Comparison of ENCODE assay signal across 17 cellular contexts in genomic region chr4:159160242-159160641, GRCh38. TPM values are rescaled to one million over a fixed set of nuclear protein-coding genes. Genes with fewer than 3 reads are reported as not detected.
DNase-seq lines count a peak whose midpoint lies in the region; ATAC-seq, FAIRE-seq and TF ChIP-seq lines count a peak whose summit lies in the region.
"Had no signal": no experiment of that assay in that cellular context is flagged by ENCODE, and none has a peak within 500 bp of the region (broad histone marks: within the 10 kb centered on the region; RNA-seq: fewer than 3 reads in every experiment).

No MANE protein-coding gene starts in this region.

- no peaks in the 10 kb centered on the region for H3K27me3 Mint-ChIP-seq in stimulated activated naive B cell treated with anti-CD40 and anti-IgM and Interleukin-4, amounts not matched to agents 10 μg/mL and 1 μg/mL and 100 μg/mL, for 72 hours

- ATAC-seq in stimulated activated naive B cell treated with anti-CD40 and anti-IgM and Interleukin-4, amounts not matched to agents 10 μg/mL and 1 μg/mL and 100 μg/mL, for 72 hours (replicated peaks): no peak
- ATAC-seq in HG02840 (IDR thresholded peaks at IDR 0.05; ENCODE audit: low FRiP score, unreplicated experiment): no peak
- ATAC-seq in sciatic nerve: no peak

- DNase-seq in AG20443 (ENCODE audit: low spot score) (peak; percentile 25), GM19239 (ENCODE audit: insufficient read length, low spot score) (no peak), dedifferentiated amniotic fluid mesenchymal stem cell (ENCODE audit: extremely low spot score) (peak; percentile 67), fibroblast of villous mesenchyme (ENCODE audit: low read depth) (peak; percentile 25), sciatic nerve (ENCODE audit: low spot score) (no peak)
- DNase-seq in stimulated activated naive B cell treated with anti-CD40 and anti-IgM and Interleukin-4, amounts not matched to agents 10 μg/mL and 1 μg/mL and 100 μg/mL, for 72 hours: no peak
- no peak for DNase-seq in stimulated activated CD4-positive, alpha-beta T cell treated with anti-CD3 and anti-CD28 coated beads, Interleukin-1b, Interleukin-23, amount 100 ng/mL, for 48 hours
- DNase-seq: DMS 273 treated with DMSO at 0.1 percent for 48 hours, H7, IMR-90, Karpas-422, MG63, NCI-H1092 treated with DMSO at 0.1 percent for 48 hours, NCI-H187 treated with DMSO at 0.1 percent for 48 hours had no signal

- intact Hi-C loops in sciatic nerve (cut with DNase I): no loop called here

- H3K9me3 Mint-ChIP-seq in stimulated activated naive B cell treated with anti-CD40 and anti-IgM and Interleukin-4, amounts not matched to agents 10 μg/mL and 1 μg/mL and 100 μg/mL, for 72 hours: no peaks in the 10 kb centered on the region
- H3K9me3 Mint-ChIP-seq: CD14-positive monocyte had no signal

- H3K4me1 Mint-ChIP-seq in stimulated activated naive B cell treated with anti-CD40 and anti-IgM and Interleukin-4, amounts not matched to agents 10 μg/mL and 1 μg/mL and 100 μg/mL, for 72 hours: peaks cover 11 to 12% of the 10 kb centered on the region in 2 donors

- peak; percentile 4 for FAIRE-seq in GM19239 (lab: Jason Lieb, UNC)

- H3K27ac Mint-ChIP-seq in stimulated activated naive B cell treated with anti-CD40 and anti-IgM and Interleukin-4, amounts not matched to agents 10 μg/mL and 1 μg/mL and 100 μg/mL, for 72 hours: no peak overlapping the region
- H3K27ac Mint-ChIP-seq: CD14-positive monocyte had no signal

- no peak for TF ChIP-seq CTCF in fibroblast of villous mesenchyme (IDR thresholded peaks at IDR 0.05; ENCODE audit: insufficient read depth, low read depth, low read length)

- no peak overlapping the region for H3K4me3 ChIP-seq in fibroblast of villous mesenchyme (ENCODE audit: low read depth, low read length)
- H3K4me3 ChIP-seq: MG63, SJSA1 had no signal

- H3K36me3 Mint-ChIP-seq in stimulated activated naive B cell treated with anti-CD40 and anti-IgM and Interleukin-4, amounts not matched to agents 10 μg/mL and 1 μg/mL and 100 μg/mL, for 72 hours: no peaks in the 10 kb centered on the region
- H3K36me3 Mint-ChIP-seq: CD14-positive monocyte had no signal

- no peak overlapping the region for H3K4me3 Mint-ChIP-seq in stimulated activated naive B cell treated with anti-CD40 and anti-IgM and Interleukin-4, amounts not matched to agents 10 μg/mL and 1 μg/mL and 100 μg/mL, for 72 hours
- H3K4me3 Mint-ChIP-seq: CD14-positive monocyte had no signal

RNA-seq across cellular contexts. Expression of gene RAPGEF2, which starts 57.4 kb away (rescaled TPM):
- total RNA-seq in fibroblast of villous mesenchyme (43.5 and 47.1 TPM in 2 replicates), sciatic nerve (74.0 TPM)

Comparison
In these comparisons a context has a peak if more than half of its experiments do, and no peak if none do; other contexts are left out.
1. DNase-seq: peak in AG20443 (single experiment), dedifferentiated amniotic fluid mesenchymal stem cell (single experiment) and fibroblast of villous mesenchyme (single experiment); none in GM19239 (single experiment), stimulated activated naive B cell treated with anti-CD40 and anti-IgM and Interleukin-4, amounts not matched to agents 10 μg/mL and 1 μg/mL and 100 μg/mL, for 72 hours (single experiment), sciatic nerve (single experiment) and stimulated activated CD4-positive, alpha-beta T cell treated with anti-CD3 and anti-CD28 coated beads, Interleukin-1b, Interleukin-23, amount 100 ng/mL, for 48 hours (single experiment).